ENCODE assay signal across 14 cellular contexts in genomic region chr7:80014507-80014906, GRCh38.
DNase-seq lines count a peak whose midpoint lies in the region; ATAC-seq lines count a peak whose summit lies in the region.
"Had no signal": no experiment of that assay in that cellular context is flagged by ENCODE, and none has a peak within 500 bp of the region (broad histone marks: within the 10 kb centered on the region; RNA-seq: fewer than 3 reads in every experiment).

No MANE protein-coding gene starts in this region.

- H3K4me1 ChIP-seq in GM23248 (ENCODE audit: insufficient read depth): peaks cover 21% of the 10 kb centered on the region

- ATAC-seq in HG03342 (IDR thresholded peaks at IDR 0.05; ENCODE audit: unreplicated experiment): no peak
- ATAC-seq: activated CD4-positive, alpha-beta T cell treated with anti-CD3 and anti-CD28 coated beads for 36 hours had no signal

- no peaks in the 10 kb centered on the region for H3K36me3 ChIP-seq in GM23248 (ENCODE audit: low read depth)
- H3K36me3 ChIP-seq: SJSA1 had no signal

- 98 to 100% methylated on average over 2 of the region's 2 CpGs for WGBS in GM23248 (ENCODE audit: low coverage in 1 of 2, low lambda C conversion rate in 2 of 2, missing lambda C conversion rate in 2 of 2), 2 experiments

- peak overlapping the region; percentile 12; the same call in 1 of the 2 replicates for H2AFZ ChIP-seq in GM23248

- peaks cover 6% of the 10 kb centered on the region; the same call in 1 of the 2 replicates for H3F3A ChIP-seq in GM23248 (ENCODE audit: insufficient read depth)

- H3K27me3 ChIP-seq in GM23248 (replicated peaks; ENCODE audit: insufficient read depth): no peaks in the 10 kb centered on the region
- H3K27me3 ChIP-seq: SJSA1 had no signal

- no peaks in the 10 kb centered on the region for H3K79me2 ChIP-seq in GM23248 (ENCODE audit: insufficient read depth)

- in situ Hi-C loops in GM23248 (cut with MboI): no loop called here

- peak; percentile 10 for DNase-seq in GM23248
- DNase-seq in NCI-H69 (lab: John Stamatoyannopoulos, UW): peak; percentile 37
- peak; percentile 24 for DNase-seq in dermis blood vessel endothelial cell
- peak; percentile 31 to 42 for DNase-seq in lung microvascular endothelial cell (ENCODE audit: low read depth in 2 of 2)
- DNase-seq in NCI-H146 treated with DMSO at 0.1 percent for 48 hours (lab: John Stamatoyannopoulos, UW; ENCODE audit: unreplicated experiment): no peak
- no peak for DNase-seq in cerebellar cortex (ENCODE audit: low spot score)
- no peak for DNase-seq in stimulated activated CD4-positive, alpha-beta T cell treated with anti-CD3 and anti-CD28 coated beads, Interleukin-12 subunit alpha, Interleukin-12 subunit beta, amount 100 ng/mL, for 4 hours
- DNase-seq: activated CD4-positive, alpha-beta T cell treated with anti-CD3 and anti-CD28 coated beads for 36 hours; Calu3; immature natural killer cell; NCI-H2227 treated with DMSO at 0.1 percent for 48 hours; stimulated activated CD4-positive, alpha-beta T cell treated with anti-CD3 and anti-CD28 coated beads, Interleukin-2, amount 100 ng/mL, for 48 hours had no signal

- no peak overlapping the region for H3K4me3 ChIP-seq in GM23248
- H3K4me3 ChIP-seq: SJSA1 had no signal

- no peak overlapping the region for H3K4me2 ChIP-seq in GM23248 (ENCODE audit: unreplicated experiment)

- no peaks in the 10 kb centered on the region for H3K9me3 ChIP-seq in GM23248 (ENCODE audit: low read depth)
- H3K9me3 ChIP-seq: SJSA1 had no signal

- no peaks in the 10 kb centered on the region for H3K9me2 ChIP-seq in GM23248 (ENCODE audit: insufficient read depth)

- no peak overlapping the region for H3K27ac ChIP-seq in GM23248
- H3K27ac ChIP-seq: SJSA1 had no signal

- H3K9ac ChIP-seq in GM23248: no peak overlapping the region

- no peaks in the 10 kb centered on the region for H4K20me1 ChIP-seq in GM23248 (ENCODE audit: insufficient read depth)

Comparison
In these comparisons a context has a peak if more than half of its experiments do, and no peak if none do; other contexts are left out.
1. DNase-seq: peak in GM23248 (single experiment), NCI-H69 (single experiment), dermis blood vessel endothelial cell (single experiment) and lung microvascular endothelial cell (2 of 2); none in NCI-H146 treated with DMSO at 0.1 percent for 48 hours (single experiment), cerebellar cortex (single experiment) and stimulated activated CD4-positive, alpha-beta T cell treated with anti-CD3 and anti-CD28 coated beads, Interleukin-12 subunit alpha, Interleukin-12 subunit beta, amount 100 ng/mL, for 4 hours (single experiment).